In genomic region chr1:150009604-150010387, GRCh38 we compare ENCODE assay signal across 8 cellular contexts. TPM values are rescaled to one million over a fixed set of nuclear protein-coding genes. Genes with fewer than 3 reads are reported as not detected.
A peak's percentile ranks its signal among the peaks of the same experiment; 100 is the strongest.
DNase-seq lines count a peak whose midpoint lies in the region; ATAC-seq lines count a peak whose summit lies in the region.

No MANE protein-coding gene starts in this region.

- peak overlapping the region; percentile 100 for H3K9ac ChIP-seq in endocrine pancreas (ENCODE audit: control insufficient read depth, insufficient read depth, low read length)
- peak overlapping the region; percentile 76 for H3K9ac ChIP-seq in mesendoderm (ENCODE audit: low read length)

- H3K27ac ChIP-seq in mesendoderm (ENCODE audit: low read depth, low read length): peak overlapping the region; percentile 96

- peak overlapping the region; percentile 51 for H2BK5ac ChIP-seq in mesendoderm (ENCODE audit: low read length)

- H3K4me2 ChIP-seq in mesendoderm (ENCODE audit: low read length): peak overlapping the region; percentile 77

- peak overlapping the region; percentile 72 for H3K18ac ChIP-seq in mesendoderm (ENCODE audit: low read length)

- WGBS in mesendoderm (ENCODE audit: extremely low coverage, insufficient coverage, low lambda C conversion rate): no CpG with 5 or more reads among the region's 29 CpGs

- no peaks in the 10 kb centered on the region for H3K9me3 ChIP-seq in endocrine pancreas (ENCODE audit: control insufficient read depth, low read length)

- no peaks in the 10 kb centered on the region for H3K36me3 ChIP-seq in endocrine pancreas (ENCODE audit: control insufficient read depth, insufficient read depth, low read length)
- H3K36me3 ChIP-seq in mesendoderm (ENCODE audit: control insufficient read depth, insufficient read depth, low read length): no peaks in the 10 kb centered on the region

- H3K27me3 ChIP-seq in endocrine pancreas (ENCODE audit: control insufficient read depth, insufficient read depth, low read length) (no peaks in the 10 kb centered on the region), mesendoderm (ENCODE audit: insufficient read depth, low read length, poor library complexity) (no peaks in the 10 kb centered on the region)

- no peak overlapping the region for H2AK5ac ChIP-seq in mesendoderm (ENCODE audit: low read length)

- peak overlapping the region; percentile 98 for H3K4me3 ChIP-seq in endocrine pancreas (ENCODE audit: control insufficient read depth, insufficient read depth, low read length)
- H3K4me3 ChIP-seq in mesendoderm (ENCODE audit: low read length): peak overlapping the region; percentile 73

- peak overlapping the region; percentile 29 for H3K4ac ChIP-seq in mesendoderm (ENCODE audit: low read depth, low read length)

- no peak overlapping the region for H4K5ac ChIP-seq in mesendoderm (ENCODE audit: low read length)

- H3K79me1 ChIP-seq in mesendoderm (ENCODE audit: low read length): peaks cover 7% of the 10 kb centered on the region

- H2BK120ac ChIP-seq in mesendoderm (ENCODE audit: low read depth, low read length): no peak overlapping the region

- H2BK15ac ChIP-seq in mesendoderm (replicated peaks; ENCODE audit: low read depth): no peak overlapping the region

- no peak overlapping the region for H4K8ac ChIP-seq in mesendoderm (ENCODE audit: low read depth, low read length)

- H3K56ac ChIP-seq in mesendoderm (ENCODE audit: low read length): peak overlapping the region; percentile 87

- peaks cover 5% of the 10 kb centered on the region for H3K79me2 ChIP-seq in mesendoderm (ENCODE audit: control insufficient read depth, insufficient read depth, low read length)

- peak; percentile 8 for ATAC-seq in HG02610 (IDR thresholded peaks at IDR 0.05; ENCODE audit: unreplicated experiment)

- DNase-seq in DMS153 treated with DMSO at 0.1 percent for 48 hours (lab: John Stamatoyannopoulos, UW; ENCODE audit: unreplicated experiment): peak; percentile 66
- DNase-seq in NCI-H345 (lab: John Stamatoyannopoulos, UW): peak; percentile 63
- peak; percentile 72 for DNase-seq in activated CD8-positive, alpha-beta memory T cell treated with anti-CD3 and anti-CD28 coated beads for 24 hours
- peak; percentile 75 for DNase-seq in mesendoderm
- peak; percentile 28 for DNase-seq in stimulated activated CD8-positive, alpha-beta memory T cell treated with anti-CD3 and anti-CD28 coated beads, Interleukin-12 subunit alpha, Interleukin-12 subunit beta, amount 100 ng/mL, for 24 hours (ENCODE audit: extremely low read depth)
- no peak for DNase-seq in NCI-H1436 (lab: John Stamatoyannopoulos, UW)

- no peak overlapping the region for H3K23ac ChIP-seq in mesendoderm (ENCODE audit: low read length)

- H3K4me1 ChIP-seq in endocrine pancreas (ENCODE audit: control insufficient read depth, insufficient read depth, low read length) (peaks cover 25% of the 10 kb centered on the region), mesendoderm (ENCODE audit: control insufficient read depth, low read depth, low read length) (no peaks in the 10 kb centered on the region)

RNA-seq across cellular contexts. Expression of gene OTUD7B, which starts 0.7 kb away (rescaled TPM):
- polyA plus RNA-seq in mesendoderm (2013, experiment 1 of 2): 5.4 TPM
- polyA plus RNA-seq in mesendoderm (2013, experiment 2 of 2): 5.9 TPM

RNA-seq across cellular contexts. Expression of gene VPS45, which starts 57.8 kb away (rescaled TPM):
- polyA plus RNA-seq in mesendoderm (2013, experiment 1 of 2): 23.7 TPM
- polyA plus RNA-seq in mesendoderm (2013, experiment 2 of 2): 22.7 TPM
